In the genomic region with DNA sequence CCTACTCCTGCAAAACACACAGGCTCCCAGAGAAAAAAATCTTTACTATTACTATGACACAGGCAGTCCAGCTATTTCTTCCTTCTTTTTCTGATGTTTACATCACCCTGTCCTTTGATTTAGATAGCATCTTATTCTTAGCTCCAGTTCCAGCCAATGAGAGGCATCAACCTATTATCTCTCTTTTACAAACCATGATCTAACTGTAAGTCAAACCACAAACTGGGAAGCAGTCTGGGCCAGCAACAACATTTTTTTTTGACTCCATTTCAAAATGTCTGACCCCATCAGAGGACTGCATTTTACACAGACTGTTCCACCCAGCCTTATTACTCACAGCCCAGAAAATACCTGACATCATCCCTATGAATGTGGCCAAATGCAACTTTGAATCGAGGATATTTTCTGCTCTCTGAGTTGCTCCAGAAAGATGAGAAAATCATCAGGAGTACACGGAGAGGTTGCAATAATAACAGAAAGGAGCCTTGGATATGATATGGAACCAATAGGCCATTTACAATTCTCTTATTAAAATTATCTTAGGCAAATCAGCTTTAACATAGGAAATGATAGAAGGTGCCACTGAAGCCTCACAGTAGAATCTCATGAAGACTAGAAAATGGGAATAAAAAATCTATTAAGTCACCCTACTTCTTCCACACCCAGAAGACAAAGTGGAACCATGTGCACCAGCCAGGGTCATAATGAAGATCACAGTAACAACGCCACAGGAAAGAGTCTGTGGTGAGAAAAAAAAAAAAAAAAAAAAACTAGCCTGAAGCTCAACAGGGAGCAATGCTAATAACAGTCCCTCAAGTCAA, we compare ENCODE assay signal across 1 cellular context.
TF ChIP-seq lines count a peak whose summit lies in the region.

No MANE protein-coding gene starts in this region.

TF ChIP-seq in SK-N-SH treated with all-trans-retinoic acid at 6 μM for 48 hours, 23 proteins besides CTCF, POLR2A, EP300 and RAD21 (continued from another document):
- TF ChIP-seq, protein P1, sequence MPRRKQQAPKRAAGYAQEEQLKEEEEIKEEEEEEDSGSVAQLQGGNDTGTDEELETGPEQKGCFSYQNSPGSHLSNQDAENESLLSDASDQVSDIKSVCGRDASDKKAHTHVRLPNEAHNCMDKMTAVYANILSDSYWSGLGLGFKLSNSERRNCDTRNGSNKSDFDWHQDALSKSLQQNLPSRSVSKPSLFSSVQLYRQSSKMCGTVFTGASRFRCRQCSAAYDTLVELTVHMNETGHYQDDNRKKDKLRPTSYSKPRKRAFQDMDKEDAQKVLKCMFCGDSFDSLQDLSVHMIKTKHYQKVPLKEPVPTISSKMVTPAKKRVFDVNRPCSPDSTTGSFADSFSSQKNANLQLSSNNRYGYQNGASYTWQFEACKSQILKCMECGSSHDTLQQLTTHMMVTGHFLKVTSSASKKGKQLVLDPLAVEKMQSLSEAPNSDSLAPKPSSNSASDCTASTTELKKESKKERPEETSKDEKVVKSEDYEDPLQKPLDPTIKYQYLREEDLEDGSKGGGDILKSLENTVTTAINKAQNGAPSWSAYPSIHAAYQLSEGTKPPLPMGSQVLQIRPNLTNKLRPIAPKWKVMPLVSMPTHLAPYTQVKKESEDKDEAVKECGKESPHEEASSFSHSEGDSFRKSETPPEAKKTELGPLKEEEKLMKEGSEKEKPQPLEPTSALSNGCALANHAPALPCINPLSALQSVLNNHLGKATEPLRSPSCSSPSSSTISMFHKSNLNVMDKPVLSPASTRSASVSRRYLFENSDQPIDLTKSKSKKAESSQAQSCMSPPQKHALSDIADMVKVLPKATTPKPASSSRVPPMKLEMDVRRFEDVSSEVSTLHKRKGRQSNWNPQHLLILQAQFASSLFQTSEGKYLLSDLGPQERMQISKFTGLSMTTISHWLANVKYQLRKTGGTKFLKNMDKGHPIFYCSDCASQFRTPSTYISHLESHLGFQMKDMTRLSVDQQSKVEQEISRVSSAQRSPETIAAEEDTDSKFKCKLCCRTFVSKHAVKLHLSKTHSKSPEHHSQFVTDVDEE (CRISPR knock-in tag; IDR thresholded peaks at IDR 0.05), result no peak
- TF ChIP-seq, protein P2, sequence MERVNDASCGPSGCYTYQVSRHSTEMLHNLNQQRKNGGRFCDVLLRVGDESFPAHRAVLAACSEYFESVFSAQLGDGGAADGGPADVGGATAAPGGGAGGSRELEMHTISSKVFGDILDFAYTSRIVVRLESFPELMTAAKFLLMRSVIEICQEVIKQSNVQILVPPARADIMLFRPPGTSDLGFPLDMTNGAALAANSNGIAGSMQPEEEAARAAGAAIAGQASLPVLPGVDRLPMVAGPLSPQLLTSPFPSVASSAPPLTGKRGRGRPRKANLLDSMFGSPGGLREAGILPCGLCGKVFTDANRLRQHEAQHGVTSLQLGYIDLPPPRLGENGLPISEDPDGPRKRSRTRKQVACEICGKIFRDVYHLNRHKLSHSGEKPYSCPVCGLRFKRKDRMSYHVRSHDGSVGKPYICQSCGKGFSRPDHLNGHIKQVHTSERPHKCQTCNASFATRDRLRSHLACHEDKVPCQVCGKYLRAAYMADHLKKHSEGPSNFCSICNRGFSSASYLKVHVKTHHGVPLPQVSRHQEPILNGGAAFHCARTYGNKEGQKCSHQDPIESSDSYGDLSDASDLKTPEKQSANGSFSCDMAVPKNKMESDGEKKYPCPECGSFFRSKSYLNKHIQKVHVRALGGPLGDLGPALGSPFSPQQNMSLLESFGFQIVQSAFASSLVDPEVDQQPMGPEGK (CRISPR knock-in tag; IDR thresholded peaks at IDR 0.05; ENCODE audit: borderline replicate concordance), result no peak
- no peak for TF ChIP-seq RARB (CRISPR knock-in tag; IDR thresholded peaks at IDR 0.05)
- TF ChIP-seq ARNTL (CRISPR knock-in tag; IDR thresholded peaks at IDR 0.05; ENCODE audit: borderline replicate concordance, low read depth), result no peak
- TF ChIP-seq BACH2 (CRISPR knock-in tag; IDR thresholded peaks at IDR 0.05; ENCODE audit: borderline replicate concordance), result no peak
- no peak for TF ChIP-seq TCF4 (CRISPR knock-in tag; IDR thresholded peaks at IDR 0.05; ENCODE audit: borderline replicate concordance)
